Comparison of ENCODE assay signal across 1 cellular context in the genomic region with DNA sequence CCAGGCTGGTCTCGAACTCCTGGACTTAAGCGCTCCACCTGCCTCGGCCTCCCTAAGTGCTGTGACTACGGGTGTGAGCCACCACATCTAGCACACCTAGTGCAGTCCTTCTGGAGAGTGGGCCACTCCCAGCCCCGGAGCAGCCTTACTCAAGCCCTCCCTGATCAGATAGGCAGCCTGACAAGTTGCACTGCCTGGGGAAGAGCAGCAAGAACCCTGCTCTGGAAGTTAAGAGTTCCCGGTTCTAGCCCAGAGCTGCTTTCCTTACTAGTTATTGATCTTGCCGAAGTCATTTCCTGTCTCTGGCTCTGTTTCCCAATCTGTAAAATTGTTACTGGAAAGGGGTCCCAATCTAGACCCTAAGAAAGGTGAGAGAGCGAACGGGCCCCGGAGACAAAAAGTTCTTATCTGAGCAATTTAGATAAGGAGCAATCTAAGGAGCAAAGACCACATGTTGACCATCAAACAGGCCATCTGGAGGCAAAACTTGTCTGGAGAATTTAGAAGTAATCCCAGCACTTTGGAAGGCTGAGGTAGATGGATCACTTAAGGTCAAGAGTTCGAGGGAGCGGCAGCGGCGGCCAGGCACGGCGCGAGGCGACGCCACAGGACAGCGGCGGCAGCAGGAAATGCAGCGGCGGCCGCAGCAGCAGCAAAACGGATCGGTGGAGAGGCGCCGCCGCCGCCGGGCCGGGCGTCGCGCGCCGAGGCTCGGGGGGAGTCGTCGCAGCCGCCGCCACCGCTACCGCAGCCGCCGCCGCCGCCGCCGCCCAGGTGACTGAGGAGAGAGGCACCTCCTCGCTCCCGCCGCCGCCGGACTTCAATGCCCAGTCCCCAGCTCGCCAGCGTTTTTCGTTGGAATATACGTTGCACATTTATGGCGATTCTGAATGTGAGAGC.
A peak's percentile ranks its signal among the peaks of the same experiment; 100 is the strongest.
TF ChIP-seq lines count a peak whose summit lies in the region.

No MANE protein-coding gene starts in this region.

TF ChIP-seq in K562, 482 proteins besides CTCF, POLR2A, EP300 and RAD21 (continued from another document and continues in another):
- TF ChIP-seq, protein P1, sequence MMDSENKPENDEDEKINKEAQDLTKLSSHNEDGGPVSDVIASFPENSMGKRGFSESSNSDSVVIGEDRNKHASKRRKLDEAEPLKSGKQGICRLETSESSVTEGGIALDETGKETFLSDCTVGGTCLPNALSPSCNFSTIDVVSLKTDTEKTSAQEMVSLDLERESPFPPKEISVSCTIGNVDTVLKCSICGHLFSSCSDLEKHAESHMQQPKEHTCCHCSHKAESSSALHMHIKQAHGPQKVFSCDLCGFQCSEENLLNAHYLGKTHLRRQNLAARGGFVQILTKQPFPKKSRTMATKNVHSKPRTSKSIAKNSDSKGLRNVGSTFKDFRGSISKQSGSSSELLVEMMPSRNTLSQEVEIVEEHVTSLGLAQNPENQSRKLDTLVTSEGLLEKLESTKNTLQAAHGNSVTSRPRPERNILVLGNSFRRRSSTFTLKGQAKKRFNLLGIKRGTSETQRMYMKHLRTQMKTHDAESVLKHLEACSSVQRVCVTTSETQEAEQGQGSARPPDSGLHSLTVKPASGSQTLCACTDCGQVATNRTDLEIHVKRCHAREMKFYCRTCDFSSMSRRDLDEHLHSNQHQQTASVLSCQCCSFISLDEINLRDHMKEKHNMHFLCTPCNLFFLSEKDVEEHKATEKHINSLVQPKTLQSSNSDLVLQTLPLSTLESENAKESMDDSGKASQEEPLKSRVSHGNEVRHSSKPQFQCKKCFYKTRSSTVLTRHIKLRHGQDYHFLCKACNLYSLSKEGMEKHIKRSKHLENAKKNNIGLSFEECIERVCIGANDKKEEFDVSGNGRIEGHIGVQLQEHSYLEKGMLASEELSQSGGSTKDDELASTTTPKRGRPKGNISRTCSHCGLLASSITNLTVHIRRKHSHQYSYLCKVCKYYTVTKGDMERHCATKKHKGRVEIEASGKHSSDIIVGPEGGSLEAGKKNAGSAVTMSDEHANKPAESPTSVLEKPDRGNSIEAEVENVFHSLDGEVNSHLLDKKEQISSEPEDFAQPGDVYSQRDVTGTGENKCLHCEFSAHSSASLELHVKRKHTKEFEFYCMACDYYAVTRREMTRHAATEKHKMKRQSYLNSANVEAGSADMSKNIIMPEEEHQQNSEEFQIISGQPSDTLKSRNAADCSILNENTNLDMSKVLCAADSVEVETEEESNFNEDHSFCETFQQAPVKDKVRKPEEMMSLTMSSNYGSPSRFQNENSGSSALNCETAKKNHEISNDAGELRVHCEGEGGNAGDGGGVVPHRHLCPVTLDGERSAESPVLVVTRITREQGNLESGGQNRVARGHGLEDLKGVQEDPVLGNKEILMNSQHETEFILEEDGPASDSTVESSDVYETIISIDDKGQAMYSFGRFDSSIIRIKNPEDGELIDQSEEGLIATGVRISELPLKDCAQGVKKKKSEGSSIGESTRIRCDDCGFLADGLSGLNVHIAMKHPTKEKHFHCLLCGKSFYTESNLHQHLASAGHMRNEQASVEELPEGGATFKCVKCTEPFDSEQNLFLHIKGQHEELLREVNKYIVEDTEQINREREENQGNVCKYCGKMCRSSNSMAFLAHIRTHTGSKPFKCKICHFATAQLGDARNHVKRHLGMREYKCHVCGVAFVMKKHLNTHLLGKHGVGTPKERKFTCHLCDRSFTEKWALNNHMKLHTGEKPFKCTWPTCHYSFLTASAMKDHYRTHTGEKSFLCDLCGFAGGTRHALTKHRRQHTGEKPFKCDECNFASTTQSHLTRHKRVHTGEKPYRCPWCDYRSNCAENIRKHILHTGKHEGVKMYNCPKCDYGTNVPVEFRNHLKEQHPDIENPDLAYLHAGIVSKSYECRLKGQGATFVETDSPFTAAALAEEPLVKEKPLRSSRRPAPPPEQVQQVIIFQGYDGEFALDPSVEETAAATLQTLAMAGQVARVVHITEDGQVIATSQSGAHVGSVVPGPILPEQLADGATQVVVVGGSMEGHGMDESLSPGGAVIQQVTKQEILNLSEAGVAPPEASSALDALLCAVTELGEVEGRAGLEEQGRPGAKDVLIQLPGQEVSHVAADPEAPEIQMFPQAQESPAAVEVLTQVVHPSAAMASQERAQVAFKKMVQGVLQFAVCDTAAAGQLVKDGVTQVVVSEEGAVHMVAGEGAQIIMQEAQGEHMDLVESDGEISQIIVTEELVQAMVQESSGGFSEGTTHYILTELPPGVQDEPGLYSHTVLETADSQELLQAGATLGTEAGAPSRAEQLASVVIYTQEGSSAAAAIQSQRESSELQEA (IDR thresholded peaks at IDR 0.05; ENCODE audit: low read depth): no peak
- TF ChIP-seq MTA1 (IDR thresholded peaks at IDR 0.05; ENCODE audit: borderline replicate concordance): peak; percentile 58
- 0 out of 2 replicates have a peak, but pooled peaks have one; percentile 18 for TF ChIP-seq MTA2 (IDR thresholded peaks at IDR 0.05; ENCODE audit: low read depth)
- TF ChIP-seq, protein P2, sequence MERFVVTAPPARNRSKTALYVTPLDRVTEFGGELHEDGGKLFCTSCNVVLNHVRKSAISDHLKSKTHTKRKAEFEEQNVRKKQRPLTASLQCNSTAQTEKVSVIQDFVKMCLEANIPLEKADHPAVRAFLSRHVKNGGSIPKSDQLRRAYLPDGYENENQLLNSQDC (CRISPR knock-in tag; IDR thresholded peaks at IDR 0.05): peak; percentile 3; the same call in 1 of the 2 replicates
- TF ChIP-seq BHLHE40 (IDR thresholded peaks at IDR 0.05; ENCODE audit: low read length): no peak
- peak; percentile 75 for TF ChIP-seq HMGN3 (IDR thresholded peaks at IDR 0.05; ENCODE audit: borderline replicate concordance, extremely low read depth, insufficient read length, low read depth, low read length)
- TF ChIP-seq KAT8 (IDR thresholded peaks at IDR 0.05; ENCODE audit: low read depth): no peak
- peak; percentile 41; the same call in 1 of the 2 replicates for TF ChIP-seq RNF2 (IDR thresholded peaks at IDR 0.05)
- no peak for TF ChIP-seq CREBBP (IDR thresholded peaks at IDR 0.05; ENCODE audit: low read depth, low read length)
- TF ChIP-seq KLF13 (tag; IDR thresholded peaks at IDR 0.05; ENCODE audit: borderline replicate concordance, low read depth): no peak
- 0 out of 2 replicates have a peak, but pooled peaks have one; percentile 19 for TF ChIP-seq EP400 (IDR thresholded peaks at IDR 0.05)
- TF ChIP-seq, protein P3, sequence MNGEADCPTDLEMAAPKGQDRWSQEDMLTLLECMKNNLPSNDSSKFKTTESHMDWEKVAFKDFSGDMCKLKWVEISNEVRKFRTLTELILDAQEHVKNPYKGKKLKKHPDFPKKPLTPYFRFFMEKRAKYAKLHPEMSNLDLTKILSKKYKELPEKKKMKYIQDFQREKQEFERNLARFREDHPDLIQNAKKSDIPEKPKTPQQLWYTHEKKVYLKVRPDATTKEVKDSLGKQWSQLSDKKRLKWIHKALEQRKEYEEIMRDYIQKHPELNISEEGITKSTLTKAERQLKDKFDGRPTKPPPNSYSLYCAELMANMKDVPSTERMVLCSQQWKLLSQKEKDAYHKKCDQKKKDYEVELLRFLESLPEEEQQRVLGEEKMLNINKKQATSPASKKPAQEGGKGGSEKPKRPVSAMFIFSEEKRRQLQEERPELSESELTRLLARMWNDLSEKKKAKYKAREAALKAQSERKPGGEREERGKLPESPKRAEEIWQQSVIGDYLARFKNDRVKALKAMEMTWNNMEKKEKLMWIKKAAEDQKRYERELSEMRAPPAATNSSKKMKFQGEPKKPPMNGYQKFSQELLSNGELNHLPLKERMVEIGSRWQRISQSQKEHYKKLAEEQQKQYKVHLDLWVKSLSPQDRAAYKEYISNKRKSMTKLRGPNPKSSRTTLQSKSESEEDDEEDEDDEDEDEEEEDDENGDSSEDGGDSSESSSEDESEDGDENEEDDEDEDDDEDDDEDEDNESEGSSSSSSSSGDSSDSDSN (IDR thresholded peaks at IDR 0.05; ENCODE audit: borderline replicate concordance in 1 of 2, low read depth in 2 of 2, low read length in 2 of 2): peak; percentile 64 to 67; a peak in 1 of 4 replicates
- TF ChIP-seq, protein P4, sequence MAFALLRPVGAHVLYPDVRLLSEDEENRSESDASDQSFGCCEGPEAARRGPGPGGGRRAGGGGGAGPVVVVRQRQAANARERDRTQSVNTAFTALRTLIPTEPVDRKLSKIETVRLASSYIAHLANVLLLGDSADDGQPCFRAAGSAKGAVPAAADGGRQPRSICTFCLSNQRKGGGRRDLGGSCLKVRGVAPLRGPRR (CRISPR knock-in tag; IDR thresholded peaks at IDR 0.05): no peak
- TF ChIP-seq FOXA3 (CRISPR knock-in tag; conservative IDR thresholded peaks at IDR 0.05 in 1 of 2, IDR thresholded peaks at IDR 0.05 in 1 of 2): 0 out of 4 replicates have a peak, but pooled peaks of 1 of the 2 experiments have one; percentile 10
- no peak for TF ChIP-seq E2F3 (CRISPR knock-in tag; IDR thresholded peaks at IDR 0.05)
- TF ChIP-seq, protein P5, sequence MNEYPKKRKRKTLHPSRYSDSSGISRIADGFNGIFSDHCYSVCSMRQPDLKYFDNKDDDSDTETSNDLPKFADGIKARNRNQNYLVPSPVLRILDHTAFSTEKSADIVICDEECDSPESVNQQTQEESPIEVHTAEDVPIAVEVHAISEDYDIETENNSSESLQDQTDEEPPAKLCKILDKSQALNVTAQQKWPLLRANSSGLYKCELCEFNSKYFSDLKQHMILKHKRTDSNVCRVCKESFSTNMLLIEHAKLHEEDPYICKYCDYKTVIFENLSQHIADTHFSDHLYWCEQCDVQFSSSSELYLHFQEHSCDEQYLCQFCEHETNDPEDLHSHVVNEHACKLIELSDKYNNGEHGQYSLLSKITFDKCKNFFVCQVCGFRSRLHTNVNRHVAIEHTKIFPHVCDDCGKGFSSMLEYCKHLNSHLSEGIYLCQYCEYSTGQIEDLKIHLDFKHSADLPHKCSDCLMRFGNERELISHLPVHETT (CRISPR knock-in tag; conservative IDR thresholded peaks at IDR 0.05 in 1 of 2, IDR thresholded peaks at IDR 0.05 in 1 of 2): peak in 1 of 2 experiments; percentile 91; a peak in 2 of 4 replicates
- TF ChIP-seq CCNT2 (IDR thresholded peaks at IDR 0.05; ENCODE audit: borderline replicate concordance, extremely low read depth, insufficient read length, low read depth, low read length): peak; percentile 82
- TF ChIP-seq LEF1 (IDR thresholded peaks at IDR 0.05): peak; percentile 45; the same call in 1 of the 2 replicates
- no peak for TF ChIP-seq SRSF9 (IDR thresholded peaks at IDR 0.05; ENCODE audit: borderline replicate concordance, low read depth, low read length)
- peak; percentile 91 for TF ChIP-seq CXXC5 (CRISPR knock-in tag; IDR thresholded peaks at IDR 0.05)
- TF ChIP-seq NCOA1 (IDR thresholded peaks at IDR 0.05; ENCODE audit: low read depth): 0 out of 2 replicates have a peak, but pooled peaks have one; percentile 23
- TF ChIP-seq KDM1A (IDR thresholded peaks at IDR 0.05): peak; percentile 70 to 77
- peak; percentile 95 for TF ChIP-seq SMAD4 (CRISPR knock-in tag; conservative IDR thresholded peaks at IDR 0.05)
- TF ChIP-seq, protein P6, sequence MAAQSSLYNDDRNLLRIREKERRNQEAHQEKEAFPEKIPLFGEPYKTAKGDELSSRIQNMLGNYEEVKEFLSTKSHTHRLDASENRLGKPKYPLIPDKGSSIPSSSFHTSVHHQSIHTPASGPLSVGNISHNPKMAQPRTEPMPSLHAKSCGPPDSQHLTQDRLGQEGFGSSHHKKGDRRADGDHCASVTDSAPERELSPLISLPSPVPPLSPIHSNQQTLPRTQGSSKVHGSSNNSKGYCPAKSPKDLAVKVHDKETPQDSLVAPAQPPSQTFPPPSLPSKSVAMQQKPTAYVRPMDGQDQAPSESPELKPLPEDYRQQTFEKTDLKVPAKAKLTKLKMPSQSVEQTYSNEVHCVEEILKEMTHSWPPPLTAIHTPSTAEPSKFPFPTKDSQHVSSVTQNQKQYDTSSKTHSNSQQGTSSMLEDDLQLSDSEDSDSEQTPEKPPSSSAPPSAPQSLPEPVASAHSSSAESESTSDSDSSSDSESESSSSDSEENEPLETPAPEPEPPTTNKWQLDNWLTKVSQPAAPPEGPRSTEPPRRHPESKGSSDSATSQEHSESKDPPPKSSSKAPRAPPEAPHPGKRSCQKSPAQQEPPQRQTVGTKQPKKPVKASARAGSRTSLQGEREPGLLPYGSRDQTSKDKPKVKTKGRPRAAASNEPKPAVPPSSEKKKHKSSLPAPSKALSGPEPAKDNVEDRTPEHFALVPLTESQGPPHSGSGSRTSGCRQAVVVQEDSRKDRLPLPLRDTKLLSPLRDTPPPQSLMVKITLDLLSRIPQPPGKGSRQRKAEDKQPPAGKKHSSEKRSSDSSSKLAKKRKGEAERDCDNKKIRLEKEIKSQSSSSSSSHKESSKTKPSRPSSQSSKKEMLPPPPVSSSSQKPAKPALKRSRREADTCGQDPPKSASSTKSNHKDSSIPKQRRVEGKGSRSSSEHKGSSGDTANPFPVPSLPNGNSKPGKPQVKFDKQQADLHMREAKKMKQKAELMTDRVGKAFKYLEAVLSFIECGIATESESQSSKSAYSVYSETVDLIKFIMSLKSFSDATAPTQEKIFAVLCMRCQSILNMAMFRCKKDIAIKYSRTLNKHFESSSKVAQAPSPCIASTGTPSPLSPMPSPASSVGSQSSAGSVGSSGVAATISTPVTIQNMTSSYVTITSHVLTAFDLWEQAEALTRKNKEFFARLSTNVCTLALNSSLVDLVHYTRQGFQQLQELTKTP (IDR thresholded peaks at IDR 0.05; ENCODE audit: low read depth in 1 of 2, partially characterized antibody in 2 of 2): peak in 1 of 2 experiments; percentile 67
- no peak for TF ChIP-seq TEAD2 (tag; IDR thresholded peaks at IDR 0.05)
- peak; percentile 31 for TF ChIP-seq GATAD2B (IDR thresholded peaks at IDR 0.05; ENCODE audit: borderline replicate concordance)
- peak; percentile 42; the same call in 1 of the 2 replicates for TF ChIP-seq CBX1 (IDR thresholded peaks at IDR 0.05; ENCODE audit: low read depth)
- TF ChIP-seq, protein P7, sequence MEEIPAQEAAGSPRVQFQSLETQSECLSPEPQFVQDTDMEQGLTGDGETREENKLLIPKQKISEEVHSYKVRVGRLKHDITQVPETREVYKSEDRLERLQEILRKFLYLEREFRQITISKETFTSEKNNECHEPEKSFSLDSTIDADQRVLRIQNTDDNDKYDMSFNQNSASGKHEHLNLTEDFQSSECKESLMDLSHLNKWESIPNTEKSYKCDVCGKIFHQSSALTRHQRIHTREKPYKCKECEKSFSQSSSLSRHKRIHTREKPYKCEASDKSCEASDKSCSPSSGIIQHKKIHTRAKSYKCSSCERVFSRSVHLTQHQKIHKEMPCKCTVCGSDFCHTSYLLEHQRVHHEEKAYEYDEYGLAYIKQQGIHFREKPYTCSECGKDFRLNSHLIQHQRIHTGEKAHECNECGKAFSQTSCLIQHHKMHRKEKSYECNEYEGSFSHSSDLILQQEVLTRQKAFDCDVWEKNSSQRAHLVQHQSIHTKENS (CRISPR knock-in tag; IDR thresholded peaks at IDR 0.05): no peak
- TF ChIP-seq L3MBTL2 (IDR thresholded peaks at IDR 0.05): peak; percentile 84
- TF ChIP-seq SPI1 (IDR thresholded peaks at IDR 0.05; ENCODE audit: borderline replicate concordance, low read depth, low read length): no peak
- TF ChIP-seq CTBP1 (IDR thresholded peaks at IDR 0.05; ENCODE audit: borderline replicate concordance): peak; percentile 85
- 0 out of 4 replicates have a peak, but pooled peaks of 1 of the 2 experiments have one; percentile 14 for TF ChIP-seq SRF (CRISPR knock-in tag; IDR thresholded peaks at IDR 0.05)
- TF ChIP-seq, protein P8, sequence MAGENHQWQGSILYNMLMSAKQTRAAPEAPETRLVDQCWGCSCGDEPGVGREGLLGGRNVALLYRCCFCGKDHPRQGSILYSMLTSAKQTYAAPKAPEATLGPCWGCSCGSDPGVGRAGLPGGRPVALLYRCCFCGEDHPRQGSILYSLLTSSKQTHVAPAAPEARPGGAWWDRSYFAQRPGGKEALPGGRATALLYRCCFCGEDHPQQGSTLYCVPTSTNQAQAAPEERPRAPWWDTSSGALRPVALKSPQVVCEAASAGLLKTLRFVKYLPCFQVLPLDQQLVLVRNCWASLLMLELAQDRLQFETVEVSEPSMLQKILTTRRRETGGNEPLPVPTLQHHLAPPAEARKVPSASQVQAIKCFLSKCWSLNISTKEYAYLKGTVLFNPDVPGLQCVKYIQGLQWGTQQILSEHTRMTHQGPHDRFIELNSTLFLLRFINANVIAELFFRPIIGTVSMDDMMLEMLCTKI (IDR thresholded peaks at IDR 0.05; ENCODE audit: partially characterized antibody): no peak
- no peak for TF ChIP-seq LARP7 (IDR thresholded peaks at IDR 0.05)
- TF ChIP-seq ZNF830 (CRISPR knock-in tag; IDR thresholded peaks at IDR 0.05): no peak
